Comparison of ENCODE assay signal across 8 cellular contexts in the genomic region with DNA sequence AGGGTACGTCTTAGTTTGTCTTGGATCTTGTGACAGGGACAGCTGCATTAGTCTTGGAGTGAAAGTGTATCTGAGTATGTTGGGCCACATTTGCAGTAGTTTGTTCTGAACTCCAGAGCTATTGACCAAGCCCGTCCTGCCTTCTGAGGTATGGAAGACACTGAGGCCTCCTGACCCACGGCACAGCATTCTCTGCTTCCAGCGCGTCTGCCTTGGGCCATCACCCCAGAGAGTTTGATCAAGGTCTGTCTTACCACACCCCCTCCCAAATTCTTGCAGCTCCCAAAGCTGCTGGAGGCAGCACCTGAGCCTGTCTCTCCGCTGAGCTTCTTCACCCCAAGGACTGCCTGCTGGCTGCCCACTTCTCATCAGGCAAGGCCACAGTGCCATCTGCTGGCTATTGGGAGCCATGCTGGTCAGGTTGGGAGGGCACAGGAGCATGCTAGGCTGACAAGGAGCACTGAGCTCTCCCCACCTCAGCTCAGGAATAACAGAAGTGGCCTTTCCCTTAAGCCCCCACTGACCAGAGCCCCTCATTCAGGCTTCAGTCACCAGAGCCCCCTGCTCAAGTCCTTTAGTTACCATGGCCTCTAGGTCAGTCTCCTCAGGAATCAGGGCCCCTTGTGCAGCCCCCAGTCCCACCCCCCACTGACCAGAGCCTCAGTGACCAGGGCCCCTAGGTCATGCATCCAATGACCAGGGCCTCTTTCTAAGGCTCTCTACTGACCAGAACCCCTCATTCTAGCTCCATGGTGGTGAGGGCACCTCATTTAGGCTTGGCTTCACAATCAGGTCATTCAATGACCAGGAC. TPM values are rescaled to one million over a fixed set of nuclear protein-coding genes. Genes with fewer than 3 reads are reported as not detected.
DNase-seq lines count a peak whose midpoint lies in the region; ATAC-seq and TF ChIP-seq lines count a peak whose summit lies in the region.

No MANE protein-coding gene starts in this region.

- ATAC-seq in GM18517 (IDR thresholded peaks at IDR 0.05; ENCODE audit: unreplicated experiment), result peak; percentile 75
- ATAC-seq in HG03066 (IDR thresholded peaks at IDR 0.05; ENCODE audit: low read depth, unreplicated experiment), result peak; percentile 86
- ATAC-seq in right lobe of liver, result peak; percentile 92 to 93 (median 93)

- H3K36me3 ChIP-seq in colonic mucosa (no peaks in the 10 kb centered on the region), right lobe of liver (no peaks in the 10 kb centered on the region)

- POLR2A ChIA-PET in AG04450 (lab: Yijun Ruan, JAX), result interaction anchor here (0.7 to 1.1 kb wide), 2 partner anchors 23 to 370 kb away, joined by 3 read pairs; no protein-coding TSS in a partner anchor

- H3K27me3 ChIP-seq in AG04450 (ENCODE audit: control insufficient read depth, insufficient read depth, low read length), result no peaks in the 10 kb centered on the region
- no peaks in the 10 kb centered on the region for H3K27me3 ChIP-seq in colonic mucosa
- H3K27me3 ChIP-seq in right lobe of liver, result no peaks in the 10 kb centered on the region

- CTCF ChIA-PET in AG04450 (lab: Charles Lee), result interaction anchor here (0.5 to 6.2 kb wide), 108 partner anchors 10 to 1155 kb away, joined by 3 to 153 read pairs (median 5); a partner anchor contains a TSS

- H3K4me1 ChIP-seq in colonic mucosa (no peaks in the 10 kb centered on the region), right lobe of liver (peaks cover 0 to 20% (median 9%) of the 10 kb centered on the region in 4 donors)

- TF ChIP-seq POLR2A in right lobe of liver (IDR thresholded peaks at IDR 0.05), result no peak

- H3K9me3 ChIP-seq in AG04450 (ENCODE audit: control insufficient read depth, insufficient read depth, low read length) (no peaks in the 10 kb centered on the region), colonic mucosa (no peaks in the 10 kb centered on the region), right lobe of liver (no peaks in the 10 kb centered on the region)

- 67% methylated on average over 4 of the region's 6 CpGs for whole genome bisulfite sequencing in right lobe of liver (ENCODE audit: insufficient coverage, low coverage, low lambda C conversion rate, missing lambda C conversion rate)

- intact Hi-C loops in colonic mucosa (cut with DNase I) (no loop called here), right lobe of liver (cut with DNase I) (no loop called here)

- no peak overlapping the region for H3K27ac ChIP-seq in AG04450 (ENCODE audit: low read depth, low read length)
- H3K27ac ChIP-seq in colonic mucosa, result no peak overlapping the region
- no peak overlapping the region for H3K27ac ChIP-seq in right lobe of liver

- no peak overlapping the region for H3K9ac ChIP-seq in colonic mucosa (ENCODE audit: low read depth in 2 of 2, low read length in 2 of 2)

- DNase-seq in AG04450 (ENCODE audit: low read depth, low spot score) (peak; percentile 54), NCI-H345 (lab: John Stamatoyannopoulos, UW) (peak; percentile 64), colonic mucosa (peak; percentile 74), right lobe of liver (peak; percentile 81 to 86 (median 86))
- DNase-seq in activated CD4-positive, alpha-beta T cell treated with anti-CD3 and anti-CD28 coated beads for 4 hours, result peak; percentile 48 to 66
- peak; percentile 37 to 74 (median 45) for DNase-seq in stimulated activated CD4-positive, alpha-beta T cell treated with anti-CD3 and anti-CD28 coated beads, TNF-alpha, amount 100 ng/mL, for 24 hours (ENCODE audit: low read depth in 3 of 3)

- TF ChIP-seq CTCF in AG04450 (IDR thresholded peaks at IDR 0.05; ENCODE audit: low read depth, low read length), result peak; percentile 98
- peak; percentile 77 for TF ChIP-seq CTCF in colonic mucosa (IDR thresholded peaks at IDR 0.05)
- peak; percentile 78 to 93 (median 88) for TF ChIP-seq CTCF in right lobe of liver (IDR thresholded peaks at IDR 0.05)

- H3K4me3 ChIP-seq in AG04450 (ENCODE audit: low read depth, low read length), result no peak overlapping the region
- H3K4me3 ChIP-seq in colonic mucosa, result no peak overlapping the region
- H3K4me3 ChIP-seq in right lobe of liver, result no peak overlapping the region

RNA-seq across cellular contexts. Expression of a gene that starts 27.2 kb away (rescaled TPM):
- polyA plus RNA-seq in AG04450 (2011; rRNA removed), result 68.0 and 83.7 TPM in 2 replicates
- 54.5 and 73.1 TPM in 2 replicates for polyA minus RNA-seq in AG04450 (2011; rRNA and poly(A)+ RNA removed)
- total RNA-seq in colonic mucosa (10 to 100 TPM; 49.3 to 57.1 TPM), right lobe of liver (10 to 100 TPM; 45.3 to 77.9 (median 57.3) TPM)

RNA-seq across cellular contexts. Expression of a gene that starts 42.8 kb away (rescaled TPM):
- 37.8 and 53.1 TPM in 2 replicates for polyA plus RNA-seq in AG04450 (2011; rRNA removed)
- 10.3 and 15.4 TPM in 2 replicates for polyA minus RNA-seq in AG04450 (2011; rRNA and poly(A)+ RNA removed)
- 10 to 100 TPM in 1 of 2 donors, 1 to 10 TPM in 1; 6.5 to 15.4 TPM for total RNA-seq in colonic mucosa
- total RNA-seq in right lobe of liver, result 10 to 100 TPM in 1 of 6 experiments, 1 to 10 TPM in 5; 2.6 to 11.2 (median 4.1) TPM

RNA-seq across cellular contexts. Expression of a gene that starts 55.8 kb away (rescaled TPM):
- 42.2 and 54.5 TPM in 2 replicates for polyA plus RNA-seq in AG04450 (2011; rRNA removed)
- polyA minus RNA-seq in AG04450 (2011; rRNA and poly(A)+ RNA removed), result 64.5 and 84.0 TPM in 2 replicates
- total RNA-seq in colonic mucosa (10 to 100 TPM in 1 of 2 donors, 1 to 10 TPM in 1; 6.6 to 10.2 TPM), right lobe of liver (1 to 10 TPM; 3.3 to 5.6 (median 3.8) TPM)
